ENCODE assay signal across 1 cellular context in genomic region chr18:61595615-61596014, GRCh38.
TF ChIP-seq lines count a peak whose summit lies in the region.

No MANE protein-coding gene starts in this region.

TF ChIP-seq in SK-N-SH treated with all-trans-retinoic acid at 6 μM for 48 hours, 23 proteins besides CTCF, POLR2A, EP300 and RAD21 (continued from another document):
- no peak for TF ChIP-seq CSDC2 (CRISPR knock-in tag; IDR thresholded peaks at IDR 0.05)
- TF ChIP-seq BACH2 (CRISPR knock-in tag; IDR thresholded peaks at IDR 0.05; ENCODE audit: borderline replicate concordance): no peak
- TF ChIP-seq GLIS3 (CRISPR knock-in tag; IDR thresholded peaks at IDR 0.05): no peak
- TF ChIP-seq ZFP3 (CRISPR knock-in tag; IDR thresholded peaks at IDR 0.05): no peak
- TF ChIP-seq TOX (CRISPR knock-in tag; IDR thresholded peaks at IDR 0.05; ENCODE audit: borderline replicate concordance): peak; percentile 92
- TF ChIP-seq ISL1 (CRISPR knock-in tag; IDR thresholded peaks at IDR 0.05): peak; percentile 85
